Comparison of ENCODE assay signal across 2 cellular contexts in the genomic region with DNA sequence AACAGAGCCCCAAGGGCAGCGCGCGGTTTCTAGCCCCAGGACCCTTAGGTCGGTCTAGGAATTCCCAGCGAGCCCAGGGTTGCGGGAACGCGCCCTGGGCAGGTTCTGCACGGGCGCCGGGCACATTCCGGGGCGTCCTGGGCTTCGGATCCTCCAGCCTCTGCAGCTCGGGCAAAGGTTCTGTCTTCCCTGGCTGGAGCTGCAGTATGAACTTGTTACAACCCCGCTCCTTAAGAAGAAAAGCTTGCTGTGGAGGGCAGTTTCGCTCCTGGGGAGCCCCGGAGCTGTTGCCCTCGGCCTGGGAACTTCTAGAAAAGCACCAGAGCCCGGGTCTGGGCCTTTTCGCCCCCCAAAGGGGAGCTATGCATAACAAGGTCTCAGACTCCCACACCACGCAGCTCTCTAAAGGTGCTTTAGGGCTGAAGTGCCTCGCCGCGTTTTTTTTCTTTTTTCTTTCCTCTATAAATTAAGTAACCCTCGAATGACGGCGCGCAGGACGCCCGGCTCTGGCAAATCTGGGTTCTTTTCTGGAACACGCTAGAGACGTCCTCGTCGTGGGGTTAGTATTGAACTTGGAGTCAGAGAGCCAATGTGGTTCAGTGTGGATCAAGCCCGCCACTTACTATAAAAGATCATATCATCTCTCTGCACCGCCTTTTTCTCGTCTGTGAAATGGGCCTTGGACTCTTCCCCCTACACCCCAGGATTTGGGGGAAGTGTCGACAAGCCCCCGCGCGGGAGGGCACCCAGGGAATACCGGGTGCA.
TF ChIP-seq lines count a peak whose summit lies in the region.

No MANE protein-coding gene starts in this region.

TF ChIP-seq in IMR-90, 13 proteins besides CTCF, POLR2A, EP300 and RAD21:
- TF ChIP-seq FOS (IDR thresholded peaks at IDR 0.05; ENCODE audit: low read depth, low read length): no peak
- TF ChIP-seq SMC3 (IDR thresholded peaks at IDR 0.05; ENCODE audit: low read depth, low read length): no peak
- TF ChIP-seq, protein P1, sequence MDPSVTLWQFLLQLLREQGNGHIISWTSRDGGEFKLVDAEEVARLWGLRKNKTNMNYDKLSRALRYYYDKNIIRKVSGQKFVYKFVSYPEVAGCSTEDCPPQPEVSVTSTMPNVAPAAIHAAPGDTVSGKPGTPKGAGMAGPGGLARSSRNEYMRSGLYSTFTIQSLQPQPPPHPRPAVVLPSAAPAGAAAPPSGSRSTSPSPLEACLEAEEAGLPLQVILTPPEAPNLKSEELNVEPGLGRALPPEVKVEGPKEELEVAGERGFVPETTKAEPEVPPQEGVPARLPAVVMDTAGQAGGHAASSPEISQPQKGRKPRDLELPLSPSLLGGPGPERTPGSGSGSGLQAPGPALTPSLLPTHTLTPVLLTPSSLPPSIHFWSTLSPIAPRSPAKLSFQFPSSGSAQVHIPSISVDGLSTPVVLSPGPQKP (IDR thresholded peaks at IDR 0.05; ENCODE audit: borderline replicate concordance, low read depth, low read length): no peak
- TF ChIP-seq CHD1 (IDR thresholded peaks at IDR 0.05; ENCODE audit: low read depth, low read length): no peak
- no peak for TF ChIP-seq BHLHE40 (IDR thresholded peaks at IDR 0.05; ENCODE audit: low read depth, low read length)
- no peak for TF ChIP-seq RFX5 (IDR thresholded peaks at IDR 0.05; ENCODE audit: low read depth, low read length)
- no peak for TF ChIP-seq MAZ (IDR thresholded peaks at IDR 0.05; ENCODE audit: borderline replicate concordance, low read depth, low read length)
- TF ChIP-seq MXI1 (IDR thresholded peaks at IDR 0.05; ENCODE audit: borderline replicate concordance, low read depth, low read length): no peak
- no peak for TF ChIP-seq CEBPB (IDR thresholded peaks at IDR 0.05; ENCODE audit: low read depth, low read length)
- TF ChIP-seq, protein P2, sequence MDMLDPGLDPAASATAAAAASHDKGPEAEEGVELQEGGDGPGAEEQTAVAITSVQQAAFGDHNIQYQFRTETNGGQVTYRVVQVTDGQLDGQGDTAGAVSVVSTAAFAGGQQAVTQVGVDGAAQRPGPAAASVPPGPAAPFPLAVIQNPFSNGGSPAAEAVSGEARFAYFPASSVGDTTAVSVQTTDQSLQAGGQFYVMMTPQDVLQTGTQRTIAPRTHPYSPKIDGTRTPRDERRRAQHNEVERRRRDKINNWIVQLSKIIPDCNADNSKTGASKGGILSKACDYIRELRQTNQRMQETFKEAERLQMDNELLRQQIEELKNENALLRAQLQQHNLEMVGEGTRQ (IDR thresholded peaks at IDR 0.05; ENCODE audit: low read depth, low read length): no peak

TF ChIP-seq in neural cell, 6 proteins besides CTCF, POLR2A, EP300 and RAD21:
- TF ChIP-seq POLR2AphosphoS5 (IDR thresholded peaks at IDR 0.05) (no peak), TAF1 (IDR thresholded peaks at IDR 0.05; ENCODE audit: low read depth) (no peak), SMC3 (conservative IDR thresholded peaks at IDR 0.05; ENCODE audit: poor library complexity) (no peak), MXI1 (conservative IDR thresholded peaks at IDR 0.05; ENCODE audit: poor library complexity, severe bottlenecking) (no peak), EZH2 (IDR thresholded peaks at IDR 0.05; ENCODE audit: borderline replicate concordance, insufficient read depth, low read length, poor library complexity, severe bottlenecking) (peak; percentile 96)
- TF ChIP-seq, protein P3, sequence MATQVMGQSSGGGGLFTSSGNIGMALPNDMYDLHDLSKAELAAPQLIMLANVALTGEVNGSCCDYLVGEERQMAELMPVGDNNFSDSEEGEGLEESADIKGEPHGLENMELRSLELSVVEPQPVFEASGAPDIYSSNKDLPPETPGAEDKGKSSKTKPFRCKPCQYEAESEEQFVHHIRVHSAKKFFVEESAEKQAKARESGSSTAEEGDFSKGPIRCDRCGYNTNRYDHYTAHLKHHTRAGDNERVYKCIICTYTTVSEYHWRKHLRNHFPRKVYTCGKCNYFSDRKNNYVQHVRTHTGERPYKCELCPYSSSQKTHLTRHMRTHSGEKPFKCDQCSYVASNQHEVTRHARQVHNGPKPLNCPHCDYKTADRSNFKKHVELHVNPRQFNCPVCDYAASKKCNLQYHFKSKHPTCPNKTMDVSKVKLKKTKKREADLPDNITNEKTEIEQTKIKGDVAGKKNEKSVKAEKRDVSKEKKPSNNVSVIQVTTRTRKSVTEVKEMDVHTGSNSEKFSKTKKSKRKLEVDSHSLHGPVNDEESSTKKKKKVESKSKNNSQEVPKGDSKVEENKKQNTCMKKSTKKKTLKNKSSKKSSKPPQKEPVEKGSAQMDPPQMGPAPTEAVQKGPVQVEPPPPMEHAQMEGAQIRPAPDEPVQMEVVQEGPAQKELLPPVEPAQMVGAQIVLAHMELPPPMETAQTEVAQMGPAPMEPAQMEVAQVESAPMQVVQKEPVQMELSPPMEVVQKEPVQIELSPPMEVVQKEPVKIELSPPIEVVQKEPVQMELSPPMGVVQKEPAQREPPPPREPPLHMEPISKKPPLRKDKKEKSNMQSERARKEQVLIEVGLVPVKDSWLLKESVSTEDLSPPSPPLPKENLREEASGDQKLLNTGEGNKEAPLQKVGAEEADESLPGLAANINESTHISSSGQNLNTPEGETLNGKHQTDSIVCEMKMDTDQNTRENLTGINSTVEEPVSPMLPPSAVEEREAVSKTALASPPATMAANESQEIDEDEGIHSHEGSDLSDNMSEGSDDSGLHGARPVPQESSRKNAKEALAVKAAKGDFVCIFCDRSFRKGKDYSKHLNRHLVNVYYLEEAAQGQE (IDR thresholded peaks at IDR 0.05; ENCODE audit: borderline replicate concordance): no peak
